In the genomic region with DNA sequence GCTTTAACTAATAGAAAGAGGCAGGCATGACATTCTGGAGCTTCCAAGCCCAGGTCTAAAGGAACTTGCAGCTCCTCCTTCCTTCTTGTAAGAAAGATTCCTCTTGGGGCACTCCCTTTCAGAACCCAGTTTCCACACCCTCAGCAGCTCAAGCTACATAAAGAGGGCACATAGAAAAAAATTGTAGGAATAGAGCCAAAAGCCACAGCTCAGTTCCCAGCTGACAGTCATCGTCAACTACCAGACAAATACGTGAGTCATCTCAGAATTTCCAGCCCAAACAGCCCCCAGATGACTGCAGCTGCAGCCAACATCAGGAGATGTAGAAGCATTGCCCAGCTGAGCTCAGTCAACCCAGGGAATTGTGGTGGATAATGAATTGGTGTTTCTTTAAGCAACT, we compare ENCODE assay signal across 11 cellular contexts.
DNase-seq lines count a peak whose midpoint lies in the region; ATAC-seq and TF ChIP-seq lines count a peak whose summit lies in the region.
"Had no signal": no experiment of that assay in that cellular context is flagged by ENCODE, and none has a peak within 500 bp of the region (broad histone marks: within the 10 kb centered on the region; RNA-seq: fewer than 3 reads in every experiment).

No MANE protein-coding gene starts in this region.

- H3K27ac Mint-ChIP-seq in effector memory CD8-positive, alpha-beta T cell = no peak overlapping the region
- no peak overlapping the region for H3K27ac Mint-ChIP-seq in type B pancreatic cell

- intact Hi-C loops in sciatic nerve (cut with DNase I) = no loop called here

- no peaks in the 10 kb centered on the region for H3K27me3 Mint-ChIP-seq in effector memory CD8-positive, alpha-beta T cell
- no peaks in the 10 kb centered on the region for H3K27me3 Mint-ChIP-seq in type B pancreatic cell

- H3K4me1 ChIP-seq in HEK293 (ENCODE audit: control insufficient read depth, insufficient read depth, low read length) = no peaks in the 10 kb centered on the region

- peak; percentile 93 for ATAC-seq in sciatic nerve
- ATAC-seq in effector memory CD8-positive, alpha-beta T cell (replicated peaks) = no peak
- no peak for ATAC-seq in HG02642 (IDR thresholded peaks at IDR 0.05; ENCODE audit: poor library complexity, unreplicated experiment)
- no peak for ATAC-seq in GM21367 (IDR thresholded peaks at IDR 0.05; ENCODE audit: unreplicated experiment)

- POLR2A ChIA-PET in HEK293 (lab: Yijun Ruan, JAX) = no interaction called here

- in situ Hi-C loops in SK-MEL-5 (cut with HindIII; ENCODE audit: low pct_unique_long_range_greater_than_20kb, low sequenced_read_pairs) = no loop called here

- H3K36me3 ChIP-seq in HEK293 (ENCODE audit: control insufficient read depth in 2 of 2, insufficient read depth in 1 of 2, low read length in 2 of 2) = no peaks in the 10 kb centered on the region

- H3K9me3 Mint-ChIP-seq in effector memory CD8-positive, alpha-beta T cell = no peaks in the 10 kb centered on the region
- H3K9me3 Mint-ChIP-seq in type B pancreatic cell = peaks cover 5% of the 10 kb centered on the region

- DNase-seq in SK-MEL-5 (ENCODE audit: low read depth, low spot score) = peak; percentile 5
- peak; percentile 14 for DNase-seq in fibroblast of the conjunctiva (ENCODE audit: low read depth)
- DNase-seq in sciatic nerve (ENCODE audit: low spot score) = no peak
- DNase-seq in effector memory CD8-positive, alpha-beta T cell = no peak
- no peak for DNase-seq in type B pancreatic cell (ENCODE audit: extremely low spot score, unreplicated experiment)
- DNase-seq: activated naive CD4-positive, alpha-beta T cell treated with anti-CD3 and anti-CD28 coated beads, Interleukin-2, amount 50 U/mL, for 16 hours; mesendoderm; RPMI8226 had no signal

- H3K4me3 ChIP-seq in HEK293 (ENCODE audit: low read depth, low read length) = no peak overlapping the region

- no peaks in the 10 kb centered on the region for H3K36me3 Mint-ChIP-seq in effector memory CD8-positive, alpha-beta T cell (ENCODE audit: insufficient read depth)
- peaks cover 3% of the 10 kb centered on the region for H3K36me3 Mint-ChIP-seq in type B pancreatic cell

- H3K4me3 Mint-ChIP-seq in effector memory CD8-positive, alpha-beta T cell = no peak overlapping the region
- no peak overlapping the region for H3K4me3 Mint-ChIP-seq in type B pancreatic cell

- TF ChIP-seq CTCF in HEK293 (tag by site-specific recombination; IDR thresholded peaks at IDR 0.05) (no peak), type B pancreatic cell (conservative IDR thresholded peaks at IDR 0.05) (no peak)

- H3K4me1 Mint-ChIP-seq in effector memory CD8-positive, alpha-beta T cell (ENCODE audit: low read depth in 2 of 2) = peaks cover 11 to 24% of the 10 kb centered on the region in 2 donors
- no peaks in the 10 kb centered on the region for H3K4me1 Mint-ChIP-seq in type B pancreatic cell (ENCODE audit: unreplicated experiment)

- H3K9me3 ChIP-seq in HEK293 (ENCODE audit: control insufficient read depth, insufficient read depth, low read depth, low read length) = no peaks in the 10 kb centered on the region

- H3K27ac ChIP-seq in HEK293 (ENCODE audit: extremely low read depth, low read depth, low read length) = no peak overlapping the region

- CTCF ChIA-PET in HEK293 (lab: Yijun Ruan, JAX) = interaction anchor here (0.5 to 1.1 kb wide), 4 partner anchors 15 to 825 kb away, joined by 3 to 4 read pairs (median 3); no protein-coding TSS in a partner anchor

TF ChIP-seq in HEK293, 187 proteins besides CTCF, POLR2A, EP300 and RAD21:
- peak; percentile 69 for TF ChIP-seq SETDB1 (IDR thresholded peaks at IDR 0.05; ENCODE audit: insufficient read length, low read length)
- TF ChIP-seq ZFP37 (tag by site-specific recombination; IDR thresholded peaks at IDR 0.05) = no peak
- TF ChIP-seq, protein P1, sequence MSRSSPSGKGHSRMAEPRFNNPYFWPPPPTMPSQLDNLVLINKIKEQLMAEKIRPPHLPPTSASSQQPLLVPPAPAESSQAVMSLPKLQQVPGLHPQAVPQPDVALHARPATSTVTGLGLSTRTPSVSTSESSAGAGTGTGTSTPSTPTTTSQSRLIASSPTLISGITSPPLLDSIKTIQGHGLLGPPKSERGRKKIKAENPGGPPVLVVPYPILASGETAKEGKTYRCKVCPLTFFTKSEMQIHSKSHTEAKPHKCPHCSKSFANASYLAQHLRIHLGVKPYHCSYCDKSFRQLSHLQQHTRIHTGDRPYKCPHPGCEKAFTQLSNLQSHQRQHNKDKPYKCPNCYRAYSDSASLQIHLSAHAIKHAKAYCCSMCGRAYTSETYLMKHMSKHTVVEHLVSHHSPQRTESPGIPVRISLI (tag by site-specific recombination; IDR thresholded peaks at IDR 0.05) = peak; percentile 65; the same call in 1 of the 2 replicates
- TF ChIP-seq ZNF660 (tag by site-specific recombination; IDR thresholded peaks at IDR 0.05) = 0 out of 2 replicates have a peak, but pooled peaks have one; percentile 40

Comparison
In these comparisons a context has a peak if more than half of its experiments do, and no peak if none do; other contexts are left out.
1. DNase-seq: peak in SK-MEL-5 (single experiment) and fibroblast of the conjunctiva (single experiment); none in sciatic nerve (single experiment), effector memory CD8-positive, alpha-beta T cell (0 of 3) and type B pancreatic cell (single experiment).